ENCODE assay signal across 14 cellular contexts in the genomic region with DNA sequence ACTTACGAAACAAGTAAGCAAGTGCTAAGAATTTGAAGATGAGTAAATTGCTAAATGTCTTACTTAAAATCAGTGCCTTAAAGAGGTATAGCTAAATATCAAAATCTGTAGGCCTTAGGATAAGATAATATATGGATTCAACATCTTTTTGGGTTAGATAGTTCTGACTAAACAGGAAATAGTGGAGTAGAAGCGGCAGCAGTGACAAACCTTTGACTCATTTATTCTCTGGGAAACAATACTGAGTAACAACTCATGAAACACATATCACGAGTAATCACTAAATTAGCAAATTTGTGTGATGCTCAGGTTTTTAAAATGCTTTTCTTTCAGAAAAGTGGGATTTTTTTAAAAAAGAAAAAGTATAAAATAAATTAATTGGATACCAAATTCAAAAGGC.
"Had no signal": no experiment of that assay in that cellular context is flagged by ENCODE, and none has a peak within 500 bp of the region (broad histone marks: within the 10 kb centered on the region; RNA-seq: fewer than 3 reads in every experiment).

No MANE protein-coding gene starts in this region.

- H3K4me3 Mint-ChIP-seq: neural crest cell, T-helper 17 cell had no signal

- H3K27ac Mint-ChIP-seq: activated T-helper 2 cell treated with anti-CD3 and anti-CD28 coated beads, Interferon-gamma antibody, Interleukin-2, Interleukin-4, amounts not matched to agents 10 μg/mL and 5 μg/mL and 100 μg/mL, durations not matched to agents 14 hours and 24 hours and 36 hours; T-helper 17 cell had no signal

- H3K79me2 ChIP-seq: hepatocyte had no signal

- H3K27ac ChIP-seq: hepatocyte, sigmoid colon, testis had no signal

- H3K4me3 ChIP-seq: hepatocyte, sigmoid colon, testis had no signal

- H3K4me1 Mint-ChIP-seq: neural crest cell, T-helper 17 cell had no signal

- ATAC-seq: stimulated activated naive CD8-positive, alpha-beta T cell treated with anti-CD3 and anti-CD28 coated beads, Interleukin-15, Interleukin-2, amounts not matched to agents 100 U/mL and 50 U/mL, for 24 hours; T-helper 17 cell had no signal

- H3K9me3 ChIP-seq: sigmoid colon, testis had no signal

- H3K36me3 ChIP-seq: sigmoid colon had no signal

- H3K9me3 Mint-ChIP-seq: neural crest cell had no signal

- DNase-seq: activated CD4-positive, alpha-beta T cell treated with anti-CD3 and anti-CD28 coated beads, Interleukin-2, amount 50 U/mL, for 1 hour; activated naive CD4-positive, alpha-beta T cell treated with anti-CD3 and anti-CD28 coated beads, Interleukin-2, amount 50 U/mL, for 16 hours; amniotic stem cell; kidney glomerular epithelial cell; sigmoid colon; stimulated activated CD4-positive, alpha-beta T cell treated with anti-CD3 and anti-CD28 coated beads, Interleukin-12 subunit alpha, Interleukin-12 subunit beta, amount 100 ng/mL, for 4 hours; stimulated activated CD4-positive, alpha-beta T cell treated with anti-CD3 and anti-CD28 coated beads, Interleukin-2, amount 100 ng/mL, for 48 hours; stimulated activated CD8-positive, alpha-beta memory T cell treated with anti-CD3 and anti-CD28 coated beads, Interleukin-4, amount 100 ng/mL, for 48 hours; stimulated activated naive CD8-positive, alpha-beta T cell treated with anti-CD3 and anti-CD28 coated beads, Interleukin-15, Interleukin-2, amounts not matched to agents 100 U/mL and 50 U/mL, for 24 hours; T-helper 17 cell; testis had no signal

- H3K27me3 ChIP-seq: hepatocyte, sigmoid colon, testis had no signal

- H3K4me2 ChIP-seq: hepatocyte had no signal

- H2AFZ ChIP-seq: hepatocyte had no signal

- H3K4me1 ChIP-seq: sigmoid colon, testis had no signal

- H3K27me3 Mint-ChIP-seq: T-helper 17 cell had no signal
